Comparison of ENCODE assay signal across 20 cellular contexts in the genomic region with DNA sequence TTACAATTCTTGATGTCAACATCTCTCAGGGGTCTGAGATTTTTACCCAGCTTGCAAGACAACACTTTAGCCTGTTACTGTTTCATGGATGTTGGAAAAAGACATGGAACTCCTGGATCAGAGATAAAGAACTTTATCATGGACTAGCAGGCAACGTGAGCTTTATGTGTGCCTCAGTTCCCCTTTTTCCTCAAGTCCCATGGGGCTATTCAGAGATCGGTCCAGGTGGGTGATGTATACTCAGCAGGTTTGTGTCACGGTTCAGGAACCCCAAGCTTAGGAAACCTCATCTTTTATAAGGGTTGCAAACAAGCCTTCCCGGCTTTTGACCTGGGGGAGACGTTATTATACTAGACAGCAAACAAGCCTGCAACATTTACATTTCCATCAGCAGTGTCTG. TPM values are rescaled to one million over a fixed set of nuclear protein-coding genes. Genes with fewer than 3 reads are reported as not detected.
DNase-seq lines count a peak whose midpoint lies in the region; ATAC-seq and TF ChIP-seq lines count a peak whose summit lies in the region.
"Had no signal": no experiment of that assay in that cellular context is flagged by ENCODE, and none has a peak within 500 bp of the region (broad histone marks: within the 10 kb centered on the region; RNA-seq: fewer than 3 reads in every experiment).

No MANE protein-coding gene starts in this region.

- H3K4me3 ChIP-seq in DOHH2 (ENCODE audit: low read length) (peak overlapping the region; percentile 35), OCI-LY7 (ENCODE audit: low read depth, low read length, poor library complexity, severe bottlenecking) (peak overlapping the region; percentile 21), trophoblast cell (ENCODE audit: low read depth, low read length) (no peak overlapping the region), spleen (no peak overlapping the region)
- H3K4me3 ChIP-seq: BLaER1, HAP-1 had no signal

- intact Hi-C loops in OCI-LY7 (cut with micrococcal nuclease; ENCODE audit: unreplicated experiment) (no loop called here), spleen (cut with DNase I; ENCODE audit: low total_unique reads) (no loop called here)

- TF ChIP-seq CTCF in DOHH2 (IDR thresholded peaks at IDR 0.05; ENCODE audit: low read depth, low read length, poor library complexity, severe bottlenecking) = no peak
- no peak for TF ChIP-seq CTCF in OCI-LY7 (conservative IDR thresholded peaks at IDR 0.05; ENCODE audit: low read length)
- no peak for TF ChIP-seq CTCF in spleen (IDR thresholded peaks at IDR 0.05 in 8 of 11, conservative IDR thresholded peaks at IDR 0.05 in 3 of 11)

- DNase-seq in OCI-LY7 (ENCODE audit: low spot score) (peak; percentile 77), germinal center (ENCODE audit: low spot score) (peak; percentile 47), trophoblast cell (no peak), NAMALWA (ENCODE audit: low spot score) (no peak), spleen (no peak)
- DNase-seq: Caco-2; CD4-positive, CD25-positive, alpha-beta regulatory T cell; CD8-positive, alpha-beta T cell; DMS153; DND-41; EL; GDM1; GOT3; HFFc6 had no signal

- no peak overlapping the region for H3K14ac ChIP-seq in trophoblast cell (ENCODE audit: low read length)

- H2BK12ac ChIP-seq in trophoblast cell (ENCODE audit: low read length) = no peak overlapping the region

- H3K4me1 ChIP-seq in DOHH2 (ENCODE audit: control insufficient read depth, low read length) (peaks cover 34% of the 10 kb centered on the region), OCI-LY7 (ENCODE audit: insufficient read depth, low read length, poor library complexity, severe bottlenecking) (peaks cover 39% of the 10 kb centered on the region), trophoblast cell (ENCODE audit: control insufficient read depth in 1 of 2, insufficient read depth in 2 of 2, low read length in 2 of 2) (peaks cover 0 to 2% of the 10 kb centered on the region in 2 experiments), spleen (peaks cover 0 to 8% (median 0%) of the 10 kb centered on the region in 6 donors)

- H3K27ac ChIP-seq in DOHH2 (ENCODE audit: low read depth, low read length) (no peak overlapping the region), OCI-LY7 (ENCODE audit: low read depth, low read length, poor library complexity, severe bottlenecking) (no peak overlapping the region), trophoblast cell (ENCODE audit: low read depth, low read length) (no peak overlapping the region), spleen (no peak overlapping the region)
- H3K27ac ChIP-seq: 22Rv1, BLaER1, C4-2B had no signal

- H2BK5ac ChIP-seq in trophoblast cell (ENCODE audit: low read depth, low read length, poor library complexity) = no peak overlapping the region

- H3K36me3 ChIP-seq in DOHH2 (ENCODE audit: control insufficient read depth, low read length) (no peaks in the 10 kb centered on the region), OCI-LY7 (ENCODE audit: insufficient read depth, low read length) (no peaks in the 10 kb centered on the region), trophoblast cell (ENCODE audit: control insufficient read depth in 1 of 2, insufficient read depth in 2 of 2, low read length in 2 of 2) (peaks cover 0 to 2% of the 10 kb centered on the region in 2 experiments), spleen (no peaks in the 10 kb centered on the region)
- H3K36me3 ChIP-seq: BLaER1, HAP-1 had no signal

- WGBS in trophoblast cell (ENCODE audit: extremely low coverage, insufficient coverage, insufficient read length) = no CpG with 5 or more reads among the region's 5 CpGs
- WGBS in spleen, 5 donors = 77 to 92% (median 86%) methylated on average over 5 of the region's 5 CpGs

- no peak for ATAC-seq in HG03460 (IDR thresholded peaks at IDR 0.05; ENCODE audit: unreplicated experiment)
- ATAC-seq: CD8-positive, alpha-beta T cell had no signal

- POLR2A ChIA-PET in OCI-LY7 (lab: Charles Lee) = interaction anchor here (1.1 to 4.0 kb wide), 7 partner anchors 12 to 54 kb away, joined by 3 to 30 read pairs (median 5); a partner anchor contains a TSS

- H4K12ac ChIP-seq in trophoblast cell (ENCODE audit: low read depth, low read length) = no peak overlapping the region

- H3K23ac ChIP-seq in trophoblast cell (ENCODE audit: low read length) = no peak overlapping the region

- H3K4me2 ChIP-seq in DOHH2 (ENCODE audit: low read length) = peak overlapping the region; percentile 57
- peak overlapping the region; percentile 66 for H3K4me2 ChIP-seq in OCI-LY7 (ENCODE audit: low read length)
- no peak overlapping the region for H3K4me2 ChIP-seq in trophoblast cell (ENCODE audit: low read length)
- H3K4me2 ChIP-seq: BLaER1 had no signal

- CTCF ChIA-PET in OCI-LY7 (lab: Charles Lee; ENCODE audit: unreplicated experiment) = interaction anchor here (0.7 kb wide), 1 partner anchor 575 kb away, joined by 3 read pairs; no protein-coding TSS in a partner anchor

- H3K79me2 ChIP-seq in DOHH2 (ENCODE audit: control insufficient read depth, low read length) = no peaks in the 10 kb centered on the region
- no peaks in the 10 kb centered on the region for H3K79me2 ChIP-seq in OCI-LY7 (ENCODE audit: insufficient read depth, low read depth, low read length)
- H3K79me2 ChIP-seq in trophoblast cell (ENCODE audit: control insufficient read depth, insufficient read depth, low read length, poor library complexity) = no peaks in the 10 kb centered on the region

- H3F3A ChIP-seq in DOHH2 (ENCODE audit: control insufficient read depth, insufficient read depth) = peaks cover 10% of the 10 kb centered on the region; the same call in 1 of the 2 replicates

- no peak overlapping the region for H2AK5ac ChIP-seq in trophoblast cell (ENCODE audit: low read length)

- no peak overlapping the region for H3K4ac ChIP-seq in trophoblast cell (ENCODE audit: low read depth, low read length)

- H3K27me3 ChIP-seq in DOHH2 (ENCODE audit: control insufficient read depth, low read length) = no peaks in the 10 kb centered on the region
- no peaks in the 10 kb centered on the region for H3K27me3 ChIP-seq in trophoblast cell (ENCODE audit: insufficient read depth, low read length)
- H3K27me3 ChIP-seq in spleen (replicated peaks in 1 of 7) = no peaks in the 10 kb centered on the region
- H3K27me3 ChIP-seq: BLaER1 had no signal

- no TSS peak for BruUV-seq in OCI-LY7 (replicated peaks; lab: Mats Ljungman, UMichigan)

- H3K9me2 ChIP-seq in DOHH2 (replicated peaks; ENCODE audit: control insufficient read depth, low read length) = no peaks in the 10 kb centered on the region
- H3K9me2 ChIP-seq in OCI-LY7 (ENCODE audit: insufficient read depth, low read length) = no peaks in the 10 kb centered on the region

- H4K91ac ChIP-seq in trophoblast cell (ENCODE audit: low read depth, low read length) = no peak overlapping the region

- peak overlapping the region; percentile 23 for H3K9ac ChIP-seq in trophoblast cell (ENCODE audit: low read length)
- H3K9ac ChIP-seq: BLaER1 had no signal

- H4K8ac ChIP-seq in trophoblast cell (ENCODE audit: low read depth, low read length) = no peak overlapping the region

- no peak for TF ChIP-seq POLR2A in spleen (IDR thresholded peaks at IDR 0.05)

- H2BK120ac ChIP-seq in trophoblast cell (ENCODE audit: insufficient read depth, low read length, poor library complexity) = no peak overlapping the region

- H3K18ac ChIP-seq in trophoblast cell (ENCODE audit: low read length) = no peak overlapping the region

- H3K9me3 ChIP-seq in DOHH2 (ENCODE audit: control insufficient read depth, insufficient read depth, low read length) = no peaks in the 10 kb centered on the region
- H3K9me3 ChIP-seq in OCI-LY7 (ENCODE audit: low read length) = no peaks in the 10 kb centered on the region
- H3K9me3 ChIP-seq in trophoblast cell (ENCODE audit: insufficient read depth, low read depth, low read length) = no peaks in the 10 kb centered on the region
- no peaks in the 10 kb centered on the region for H3K9me3 ChIP-seq in spleen
- H3K9me3 ChIP-seq: BLaER1, Caco-2, HAP-1 had no signal

- H4K20me1 ChIP-seq in DOHH2 (ENCODE audit: control insufficient read depth, insufficient read depth, low read depth, low read length) = no peaks in the 10 kb centered on the region
- no peaks in the 10 kb centered on the region for H4K20me1 ChIP-seq in OCI-LY7 (ENCODE audit: insufficient read depth, low read length)
- H4K20me1 ChIP-seq: BLaER1 had no signal

- no peak overlapping the region for H2AFZ ChIP-seq in OCI-LY7 (ENCODE audit: low read length)
- H2AFZ ChIP-seq in trophoblast cell (ENCODE audit: insufficient read depth, low read length, poor library complexity) = no peak overlapping the region

- H3K79me1 ChIP-seq in trophoblast cell (ENCODE audit: low read length) = no peaks in the 10 kb centered on the region

RNA-seq across cellular contexts. Expression of a gene that starts 15.0 kb away (rescaled TPM):
- total RNA-seq in OCI-LY7 (2014; rRNA removed; shearing (Covaris generic)) = 9.0 and 9.8 TPM in 2 replicates
- 8.9 and 11.5 TPM in 2 replicates for total RNA-seq in OCI-LY7 (2022)
- 3.7 and 3.9 TPM in 2 replicates for polyA plus RNA-seq in trophoblast cell (2013)
- 10 to 100 TPM in 2 of 7 donors, 1 to 10 TPM in 5; 4.1 to 13.0 (median 5.6) TPM for total RNA-seq in spleen
- polyA plus RNA-seq in spleen = 1 to 10 TPM; 1.8 to 2.3 (median 2.1) TPM

RNA-seq across cellular contexts. Expression of a gene that starts 49.0 kb away (rescaled TPM):
- total RNA-seq in OCI-LY7 (2014; rRNA removed; shearing (Covaris generic)) = 67.9 and 72.9 TPM in 2 replicates
- total RNA-seq in OCI-LY7 (2022) (79.3 and 88.6 TPM in 2 replicates), spleen (100 to 1,000 TPM; 132 to 213 (median 149) TPM)
- polyA plus RNA-seq in trophoblast cell (2013) = 194 and 205 TPM in 2 replicates
- 100 to 1,000 TPM; 135 to 236 (median 208) TPM for polyA plus RNA-seq in spleen

Comparison
In these comparisons a context has a peak if more than half of its experiments do, and no peak if none do; other contexts are left out.
1. H3K4me3 ChIP-seq: peak in DOHH2 (single experiment) and OCI-LY7 (single experiment); none in trophoblast cell (single experiment) and spleen (0 of 8).
2. DNase-seq: peak in OCI-LY7 (single experiment) and germinal center (single experiment); none in trophoblast cell (0 of 2), NAMALWA (single experiment) and spleen (single experiment).